Comparison of ENCODE assay signal across 8 cellular contexts in the genomic region with DNA sequence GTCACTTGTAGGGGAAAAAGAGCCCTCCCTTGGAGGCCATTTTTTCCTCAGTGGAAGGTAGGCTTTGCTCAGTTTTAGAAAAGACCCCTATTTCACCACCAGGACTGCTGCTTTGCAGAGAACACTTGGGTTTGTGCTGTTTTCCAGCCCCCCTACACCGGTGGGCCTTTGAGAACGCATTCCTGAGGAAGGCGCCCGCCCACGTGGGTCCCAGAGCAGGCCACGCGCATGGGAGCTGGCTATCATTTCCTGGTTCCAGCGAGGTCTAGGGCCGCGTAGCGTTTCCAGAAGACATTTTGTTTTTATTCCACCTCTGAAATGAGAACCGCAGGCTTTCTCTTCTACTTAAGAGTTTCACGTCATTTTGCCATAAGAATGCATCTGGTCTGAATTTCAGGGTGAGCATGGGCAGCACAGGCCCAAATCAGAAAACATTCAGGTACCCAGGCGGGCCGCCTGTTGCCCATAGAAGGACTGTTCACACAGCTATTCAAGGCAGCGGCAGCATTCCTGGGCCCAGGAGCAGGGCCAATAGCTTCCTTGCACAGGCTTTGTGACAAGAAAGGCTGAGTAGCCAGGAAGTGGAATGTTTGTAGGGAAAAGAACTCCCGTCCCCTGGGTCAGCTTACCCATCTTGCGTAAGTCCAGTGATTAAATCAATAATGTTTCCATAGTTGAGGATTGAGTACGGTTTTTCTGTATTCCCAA. TPM values are rescaled to one million over a fixed set of nuclear protein-coding genes. Genes with fewer than 3 reads are reported as not detected.
DNase-seq lines count a peak whose midpoint lies in the region; ATAC-seq and TF ChIP-seq lines count a peak whose summit lies in the region.

No MANE protein-coding gene starts in this region.

- 3 to 8% methylated on average over 19 of the region's 19 CpGs for WGBS in testis, 2 donors

- TF ChIP-seq CTCF in testis (IDR thresholded peaks at IDR 0.05), result peak in 1 of 3 experiments; percentile 19

- intact Hi-C loops in testis (cut with DNase I; ENCODE audit: low total_unique reads), result no loop called here

- no peak for TF ChIP-seq POLR2A in testis (IDR thresholded peaks at IDR 0.05)

- H3K36me3 ChIP-seq in SJSA1, result peaks cover 7% of the 10 kb centered on the region
- H3K36me3 ChIP-seq in effector memory CD4-positive, alpha-beta T cell (ENCODE audit: control insufficient read depth, insufficient read depth, low read length), result peaks cover 2% of the 10 kb centered on the region
- no peaks in the 10 kb centered on the region for H3K36me3 ChIP-seq in testis (ENCODE audit: low read depth, missing control alignments)

- H3K27ac ChIP-seq in SJSA1 (peak overlapping the region; percentile 89), testis (peak overlapping the region; percentile 97 to 99)
- peak overlapping the region; percentile 97 for H3K27ac ChIP-seq in effector memory CD4-positive, alpha-beta T cell (ENCODE audit: insufficient read depth, low read length, poor library complexity, severe bottlenecking)

- H3K4me1 ChIP-seq in SJSA1 (replicated peaks) (peaks cover 42% of the 10 kb centered on the region), testis (peaks cover 32% of the 10 kb centered on the region)
- peaks cover 28% of the 10 kb centered on the region for H3K4me1 ChIP-seq in effector memory CD4-positive, alpha-beta T cell (ENCODE audit: control insufficient read depth, insufficient read depth, low read length, poor library complexity, severe bottlenecking)

- H3K4me3 ChIP-seq in SJSA1 (peak overlapping the region; percentile 66), testis (peak overlapping the region; percentile 96)
- peak overlapping the region; percentile 95 for H3K4me3 ChIP-seq in effector memory CD4-positive, alpha-beta T cell (ENCODE audit: insufficient read depth, low read depth, low read length, poor library complexity, severe bottlenecking)

- no peaks in the 10 kb centered on the region for H3K27me3 ChIP-seq in SJSA1 (replicated peaks)
- H3K27me3 ChIP-seq in effector memory CD4-positive, alpha-beta T cell (replicated peaks; ENCODE audit: control insufficient read depth, insufficient read depth, low read length, poor library complexity, severe bottlenecking), result no peaks in the 10 kb centered on the region
- no peaks in the 10 kb centered on the region for H3K27me3 ChIP-seq in testis

- ATAC-seq in HG03521 (IDR thresholded peaks at IDR 0.05; ENCODE audit: unreplicated experiment), result no peak

- DNase-seq in GF-D8 (lab: John Stamatoyannopoulos, UW) (peak; percentile 61), SJSA1 (ENCODE audit: low read depth in 1 of 2, low spot score in 2 of 2) (peak; percentile 73 to 76), medulla oblongata (ENCODE audit: extremely low spot score) (peak; percentile 78), testis (peak; percentile 83), NCI-H2107 treated with DMSO at 0.1 percent for 48 hours (lab: John Stamatoyannopoulos, UW; ENCODE audit: unreplicated experiment) (no peak), NCI-H446 (lab: John Stamatoyannopoulos, UW) (no peak)
- no peak for DNase-seq in effector memory CD4-positive, alpha-beta T cell

- no peaks in the 10 kb centered on the region for H3K9me3 ChIP-seq in SJSA1 (replicated peaks)
- no peaks in the 10 kb centered on the region for H3K9me3 ChIP-seq in effector memory CD4-positive, alpha-beta T cell (ENCODE audit: control insufficient read depth, low read length)
- H3K9me3 ChIP-seq in testis, result no peaks in the 10 kb centered on the region

RNA-seq across cellular contexts. Expression of gene KLHL21, which starts 1.3 kb away (rescaled TPM):
- total RNA-seq in SJSA1 (2014; rRNA removed; shearing (Covaris generic)), result 19.9 and 26.4 TPM in 2 replicates
- total RNA-seq in testis, result 10 to 100 TPM; 71.7 to 84.6 TPM
- 31.1 TPM for polyA plus RNA-seq in testis (ENCODE audit: insufficient read depth, low read depth, low replicate concordance)

RNA-seq across cellular contexts. Expression of gene PHF13, which starts 9.5 kb away (rescaled TPM):
- total RNA-seq in SJSA1 (2014; rRNA removed; shearing (Covaris generic)), result 17.6 and 18.0 TPM in 2 replicates
- total RNA-seq in testis, result 10 to 100 TPM; 88.1 to 94.3 TPM
- polyA plus RNA-seq in testis (ENCODE audit: insufficient read depth, low read depth, low replicate concordance), result 70.8 TPM

RNA-seq across cellular contexts. Expression of gene THAP3, which starts 20.7 kb away (rescaled TPM):
- 28.8 and 29.0 TPM in 2 replicates for total RNA-seq in SJSA1 (2014; rRNA removed; shearing (Covaris generic))
- total RNA-seq in testis, result 10 to 100 TPM; 38.6 to 41.9 TPM
- polyA plus RNA-seq in testis (ENCODE audit: insufficient read depth, low read depth, low replicate concordance), result 28.7 TPM

RNA-seq across cellular contexts. Expression of gene ZBTB48, which starts 24.2 kb away (rescaled TPM):
- total RNA-seq in SJSA1 (2014; rRNA removed; shearing (Covaris generic)), result 13.4 and 32.5 TPM in 2 replicates
- total RNA-seq in testis, result 10 to 100 TPM; 58.9 to 70.7 TPM
- polyA plus RNA-seq in testis (ENCODE audit: insufficient read depth, low read depth, low replicate concordance), result 80.7 TPM

RNA-seq across cellular contexts. Expression of gene TAS1R1, which starts 48.9 kb away (rescaled TPM):
- total RNA-seq in SJSA1 (2014; rRNA removed; shearing (Covaris generic)), result not detected in 2 replicates
- 1 to 10 TPM; 5.3 to 5.6 TPM for total RNA-seq in testis
- 5.1 TPM for polyA plus RNA-seq in testis (ENCODE audit: insufficient read depth, low read depth, low replicate concordance)

Comparison
In these comparisons a context has a peak if more than half of its experiments do, and no peak if none do; other contexts are left out.
1. DNase-seq: peak in GF-D8 (single experiment), SJSA1 (2 of 2), medulla oblongata (single experiment) and testis (single experiment); none in effector memory CD4-positive, alpha-beta T cell (0 of 3), NCI-H2107 treated with DMSO at 0.1 percent for 48 hours (single experiment) and NCI-H446 (0 of 2).
2. Peak in every context shown above with its lines, with median percentiles within 50 percentile points of each other: H3K27ac ChIP-seq and H3K4me3 ChIP-seq.